ENCODE assay signal across 8 cellular contexts in the genomic region with DNA sequence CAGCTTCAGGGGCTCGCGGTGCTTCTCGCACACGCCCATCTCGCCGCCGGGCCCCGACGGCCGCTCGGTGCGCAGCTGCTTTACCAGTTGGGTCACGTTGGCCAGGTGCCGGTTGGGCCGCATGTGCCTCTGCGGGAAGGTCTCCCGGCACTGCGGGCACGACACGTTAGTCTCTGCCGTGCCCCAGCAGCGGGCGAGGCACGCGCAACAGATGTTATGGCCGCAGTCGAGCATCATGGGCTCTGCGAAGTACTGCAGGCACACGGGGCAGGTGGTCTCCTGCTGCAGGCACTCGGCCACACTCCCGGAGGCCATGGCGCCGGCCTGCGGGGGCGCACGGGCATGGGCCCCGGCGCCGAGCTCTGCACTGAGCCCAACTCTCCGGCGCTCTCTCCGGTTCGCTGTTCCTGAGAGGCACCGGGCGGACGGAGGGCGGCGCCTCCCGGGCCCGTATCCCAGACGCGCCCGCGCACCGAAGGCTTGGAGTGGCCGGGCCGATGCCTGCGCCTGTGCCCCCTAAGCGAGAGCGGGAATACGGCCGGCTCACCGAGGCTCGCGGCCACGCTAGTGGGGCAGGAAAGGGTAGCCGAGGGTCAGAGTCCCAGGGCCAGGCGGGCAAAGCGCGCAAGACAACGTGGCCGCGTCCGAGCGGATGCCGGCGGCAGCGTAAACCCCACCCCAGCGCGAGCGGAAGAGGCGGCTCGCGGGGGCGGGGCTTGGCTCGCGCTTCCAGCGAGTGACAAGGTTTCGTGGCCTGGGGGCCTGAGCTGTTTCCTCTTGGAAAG. TPM values are rescaled to one million over a fixed set of nuclear protein-coding genes. Genes with fewer than 3 reads are reported as not detected.
DNase-seq lines count a peak whose midpoint lies in the region; ATAC-seq and TF ChIP-seq lines count a peak whose summit lies in the region.

A gene with protein sequence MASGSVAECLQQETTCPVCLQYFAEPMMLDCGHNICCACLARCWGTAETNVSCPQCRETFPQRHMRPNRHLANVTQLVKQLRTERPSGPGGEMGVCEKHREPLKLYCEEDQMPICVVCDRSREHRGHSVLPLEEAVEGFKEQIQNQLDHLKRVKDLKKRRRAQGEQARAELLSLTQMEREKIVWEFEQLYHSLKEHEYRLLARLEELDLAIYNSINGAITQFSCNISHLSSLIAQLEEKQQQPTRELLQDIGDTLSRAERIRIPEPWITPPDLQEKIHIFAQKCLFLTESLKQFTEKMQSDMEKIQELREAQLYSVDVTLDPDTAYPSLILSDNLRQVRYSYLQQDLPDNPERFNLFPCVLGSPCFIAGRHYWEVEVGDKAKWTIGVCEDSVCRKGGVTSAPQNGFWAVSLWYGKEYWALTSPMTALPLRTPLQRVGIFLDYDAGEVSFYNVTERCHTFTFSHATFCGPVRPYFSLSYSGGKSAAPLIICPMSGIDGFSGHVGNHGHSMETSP (minus strand): TSS at position 668 of the 785 bp plus-strand sequence. CDS start 353 bp downstream, at position 315.

- peak within 1 kb of the TSS; percentile 98 for H3K4me3 Mint-ChIP-seq in GM23338
- peak within 1 kb of the TSS; percentile 88 for H3K4me3 Mint-ChIP-seq in activated naive CD4-positive, alpha-beta T cell treated with anti-CD3 and anti-CD28 coated beads, Interleukin-2, amount 10 ng/mL, durations not matched to agents 7 days and 5 days

- H3K4me1 ChIP-seq in GM23338 (ENCODE audit: insufficient read depth) = peaks cover 22% of the 10 kb centered on the region

- H3K4me3 ChIP-seq in GM23338 = peak within 1 kb of the TSS; percentile 99

- in situ Hi-C loops in G401 (cut with HindIII; ENCODE audit: low sequenced_read_pairs) = no loop called here
- in situ Hi-C loops in SK-MEL-5 (cut with HindIII; ENCODE audit: low pct_unique_long_range_greater_than_20kb, low sequenced_read_pairs) = no loop called here

- peak; percentile 93 for DNase-seq in G401 (ENCODE audit: low spot score)
- DNase-seq in GM23338 (ENCODE audit: low spot score) = peak; percentile 96
- peak; percentile 79 for DNase-seq in LHCN-M2 (ENCODE audit: low read depth)
- DNase-seq in SK-MEL-5 (ENCODE audit: low read depth, low spot score) = peak; percentile 89
- DNase-seq in activated naive CD4-positive, alpha-beta T cell treated with anti-CD3 and anti-CD28 coated beads, Interleukin-2, amount 10 ng/mL, durations not matched to agents 7 days and 5 days = peak; percentile 86
- peak; percentile 84 for DNase-seq in germinal center (ENCODE audit: low spot score)
- peak; percentile 15 to 92 (median 80) for DNase-seq in nucleus accumbens (lab: John Stamatoyannopoulos, UW)

- no peaks in the 10 kb centered on the region for H3K9me2 ChIP-seq in GM23338 (ENCODE audit: insufficient read depth)

- H3K27me3 ChIP-seq in GM23338 (ENCODE audit: insufficient read depth) = no peaks in the 10 kb centered on the region

- H3K27ac ChIP-seq in GM23338 (ENCODE audit: low read depth) (peak within 1 kb of the TSS; percentile 98), temporal lobe (ENCODE audit: low read depth, low read length) (peak within 1 kb of the TSS; percentile 73)

- H3K27ac Mint-ChIP-seq in GM23338 = peak within 1 kb of the TSS; percentile 97
- peak within 1 kb of the TSS; percentile 90 for H3K27ac Mint-ChIP-seq in activated naive CD4-positive, alpha-beta T cell treated with anti-CD3 and anti-CD28 coated beads, Interleukin-2, amount 10 ng/mL, durations not matched to agents 7 days and 5 days

- peak within 1 kb of the TSS; percentile 100 for H3K4me2 ChIP-seq in GM23338

- peaks cover 22% of the 10 kb centered on the region for H3K4me1 Mint-ChIP-seq in GM23338
- H3K4me1 Mint-ChIP-seq in activated naive CD4-positive, alpha-beta T cell treated with anti-CD3 and anti-CD28 coated beads, Interleukin-2, amount 10 ng/mL, durations not matched to agents 7 days and 5 days = peaks cover 44% of the 10 kb centered on the region

- no peak for TF ChIP-seq CTCF in GM23338 (conservative IDR thresholded peaks at IDR 0.05; ENCODE audit: low read depth in 2 of 2)

- peaks cover 31% of the 10 kb centered on the region for H3K36me3 ChIP-seq in GM23338 (ENCODE audit: insufficient read depth)

- H3K79me2 ChIP-seq in GM23338 (replicated peaks; ENCODE audit: insufficient read depth) = peaks cover 50% of the 10 kb centered on the region

- peak within 1 kb of the TSS; percentile 96 for H2AFZ ChIP-seq in GM23338

- H3K9me3 Mint-ChIP-seq in GM23338 = no peaks in the 10 kb centered on the region
- H3K9me3 Mint-ChIP-seq in activated naive CD4-positive, alpha-beta T cell treated with anti-CD3 and anti-CD28 coated beads, Interleukin-2, amount 10 ng/mL, durations not matched to agents 7 days and 5 days = no peaks in the 10 kb centered on the region

- H3K27me3 Mint-ChIP-seq in GM23338 (ENCODE audit: insufficient read depth, low read depth, poor library complexity) = peaks cover 22% of the 10 kb centered on the region
- H3K27me3 Mint-ChIP-seq in activated naive CD4-positive, alpha-beta T cell treated with anti-CD3 and anti-CD28 coated beads, Interleukin-2, amount 10 ng/mL, durations not matched to agents 7 days and 5 days = peaks cover 1% of the 10 kb centered on the region

- peak; percentile 88 for ATAC-seq in GM23338

- H4K20me1 ChIP-seq in GM23338 (replicated peaks; ENCODE audit: insufficient read depth) = peaks cover 36% of the 10 kb centered on the region

- H3K36me3 Mint-ChIP-seq in GM23338 (ENCODE audit: low read depth) = peaks cover 43% of the 10 kb centered on the region
- peaks cover 36% of the 10 kb centered on the region for H3K36me3 Mint-ChIP-seq in activated naive CD4-positive, alpha-beta T cell treated with anti-CD3 and anti-CD28 coated beads, Interleukin-2, amount 10 ng/mL, durations not matched to agents 7 days and 5 days

- CTCF ChIA-PET in activated naive CD4-positive, alpha-beta T cell treated with anti-CD3 and anti-CD28 coated beads, Interleukin-2, amount 10 ng/mL, durations not matched to agents 7 days and 5 days (lab: Charles Lee) = interaction anchor here (0.7 to 1.6 kb wide), 5 partner anchors 15 to 86 kb away, joined by 3 to 4 read pairs (median 4); no protein-coding TSS in a partner anchor

- H3F3A ChIP-seq in GM23338 (replicated peaks; ENCODE audit: low read depth) = no peaks in the 10 kb centered on the region; the same call in none of the 2 replicates

TF ChIP-seq in GM23338, 12 proteins besides CTCF, POLR2A, EP300 and RAD21:
- peak; percentile 96 for TF ChIP-seq POLR2AphosphoS5 (IDR thresholded peaks at IDR 0.05; ENCODE audit: low read depth)
- peak; percentile 53; the same call in 1 of the 2 replicates for TF ChIP-seq CREB1 (CRISPR knock-in tag; IDR thresholded peaks at IDR 0.05; ENCODE audit: low read depth)
- TF ChIP-seq NANOG (IDR thresholded peaks at IDR 0.05; ENCODE audit: borderline replicate concordance) = no peak
- TF ChIP-seq, protein P1, sequence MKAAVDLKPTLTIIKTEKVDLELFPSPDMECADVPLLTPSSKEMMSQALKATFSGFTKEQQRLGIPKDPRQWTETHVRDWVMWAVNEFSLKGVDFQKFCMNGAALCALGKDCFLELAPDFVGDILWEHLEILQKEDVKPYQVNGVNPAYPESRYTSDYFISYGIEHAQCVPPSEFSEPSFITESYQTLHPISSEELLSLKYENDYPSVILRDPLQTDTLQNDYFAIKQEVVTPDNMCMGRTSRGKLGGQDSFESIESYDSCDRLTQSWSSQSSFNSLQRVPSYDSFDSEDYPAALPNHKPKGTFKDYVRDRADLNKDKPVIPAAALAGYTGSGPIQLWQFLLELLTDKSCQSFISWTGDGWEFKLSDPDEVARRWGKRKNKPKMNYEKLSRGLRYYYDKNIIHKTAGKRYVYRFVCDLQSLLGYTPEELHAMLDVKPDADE (IDR thresholded peaks at IDR 0.05) = peak; percentile 70

RNA-seq across cellular contexts. Expression of the gene that starts here (rescaled TPM):
- total RNA-seq in G401 (2014; rRNA removed; shearing (Covaris generic)) = 126 and 144 TPM in 2 replicates
- 98.4 and 127 TPM in 2 replicates for total RNA-seq in GM23338 (2014; rRNA removed; shearing (Covaris generic))
- polyA plus RNA-seq in GM23338 (2016; fragmentation: Nextera tagmentation; extraction: Ambion mirVana) = 43.1 and 47.9 TPM in 2 replicates
- total RNA-seq in LHCN-M2 (2014; rRNA removed) (64.4 and 71.2 TPM in 2 replicates), temporal lobe (53.4 TPM)
- 31.3 TPM for polyA plus RNA-seq in LHCN-M2 (2012)
- total RNA-seq in SK-MEL-5 (2014; rRNA removed; shearing (Covaris generic)) = 66.2 and 76.2 TPM in 2 replicates
- 52.3 and 57.8 TPM in 2 replicates for polyA plus RNA-seq in SK-MEL-5 (2015; cell fraction: cytosol; rRNA removed)
- polyA plus RNA-seq in SK-MEL-5 (2015; cell fraction: nucleus; rRNA removed) = 103 and 120 TPM in 2 replicates

Comparison
In these comparisons a context has a peak if more than half of its experiments do, and no peak if none do; other contexts are left out.
1. Peak in every context shown above with its lines: DNase-seq, ATAC-seq, H3K4me3 ChIP-seq and H3K27ac ChIP-seq.